Comparison of ENCODE assay signal across 9 cellular contexts in the genomic region with DNA sequence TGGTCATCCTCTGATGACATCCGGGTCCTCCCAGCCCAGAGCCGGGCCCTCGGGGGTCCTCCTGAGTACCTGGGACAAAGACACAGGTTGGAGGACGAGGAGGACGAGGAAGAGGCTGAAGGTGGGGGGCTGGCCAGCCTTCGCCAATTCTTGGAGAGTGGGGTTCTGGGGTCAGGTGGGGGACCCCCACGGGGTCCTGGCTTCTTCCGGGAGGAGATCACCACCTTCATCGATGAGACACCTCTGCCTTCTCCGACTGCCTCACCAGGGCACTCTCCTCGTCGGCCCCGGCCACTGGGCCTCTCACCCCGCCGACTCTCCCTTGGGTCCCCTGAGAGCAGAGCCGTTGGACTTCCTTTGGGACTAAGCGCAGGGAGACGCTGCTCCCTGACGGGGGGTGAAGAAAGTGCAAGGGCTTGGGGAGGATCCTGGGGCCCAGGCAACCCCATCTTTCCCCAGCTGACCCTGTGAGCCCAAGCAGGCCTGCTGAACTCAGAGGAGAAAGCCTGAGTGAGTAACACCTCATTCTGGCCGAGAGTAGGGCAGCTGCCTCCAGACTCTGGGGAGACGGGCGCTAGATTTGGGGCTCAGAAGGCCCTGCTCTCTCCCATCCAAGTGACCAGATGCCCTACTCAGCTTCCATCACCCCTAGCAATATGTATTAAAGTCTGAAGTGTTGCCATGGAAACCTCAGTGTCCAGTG. TPM values are rescaled to one million over a fixed set of nuclear protein-coding genes. Genes with fewer than 3 reads are reported as not detected.
DNase-seq lines count a peak whose midpoint lies in the region; ATAC-seq, FAIRE-seq and TF ChIP-seq lines count a peak whose summit lies in the region.
"Had no signal": no experiment of that assay in that cellular context is flagged by ENCODE, and none has a peak within 500 bp of the region (broad histone marks: within the 10 kb centered on the region; RNA-seq: fewer than 3 reads in every experiment).

No MANE protein-coding gene starts in this region.

- H3K4me1 ChIP-seq in IMR-90 (ENCODE audit: control insufficient read depth, insufficient read depth, low read length) (peaks cover 20% of the 10 kb centered on the region), H1 (replicated peaks in 1 of 4; ENCODE audit: control insufficient read depth in 3 of 4, insufficient read depth in 4 of 4, low read length in 3 of 4) (peaks cover 4 to 37% (median 25%) of the 10 kb centered on the region in 4 experiments), osteoblast (ENCODE audit: insufficient read depth, low read length) (peaks cover 24% of the 10 kb centered on the region)

- H3K27ac ChIP-seq in CD4-positive, alpha-beta T cell (ENCODE audit: low read depth, low read length), result no peak overlapping the region
- H3K27ac ChIP-seq in IMR-90 (ENCODE audit: insufficient read depth, low read length), result peak overlapping the region; percentile 63
- H3K27ac ChIP-seq in H1 (ENCODE audit: low read depth, low read length), result no peak overlapping the region
- peak overlapping the region; percentile 8 for H3K27ac ChIP-seq in osteoblast (ENCODE audit: low read depth, low read length)
- H3K27ac ChIP-seq: SJCRH30 had no signal

- H3K4ac ChIP-seq in IMR-90 (ENCODE audit: low read depth, low read length) (peak overlapping the region; percentile 97), H1 (replicated peaks; ENCODE audit: insufficient read length, low read depth, low read length) (peak overlapping the region; percentile 61)

- peaks cover 17% of the 10 kb centered on the region for H3K4me1 Mint-ChIP-seq in CD4-positive, alpha-beta T cell (ENCODE audit: low read depth)

- peaks cover 16% of the 10 kb centered on the region for H3K36me3 ChIP-seq in IMR-90 (ENCODE audit: control insufficient read depth, insufficient read depth, low read length)
- peaks cover 4 to 14% (median 13%) of the 10 kb centered on the region in 4 experiments; a peak in 5 of 8 replicates for H3K36me3 ChIP-seq in H1 (ENCODE audit: control insufficient read depth in 2 of 4, insufficient read depth in 4 of 4, low read length in 3 of 4)
- peaks cover 14% of the 10 kb centered on the region for H3K36me3 ChIP-seq in osteoblast (ENCODE audit: insufficient read depth, low read length)

- peaks cover 6% of the 10 kb centered on the region for H3K9me1 ChIP-seq in IMR-90 (ENCODE audit: insufficient read depth, low read length)

- H3K9ac ChIP-seq in IMR-90 (ENCODE audit: low read depth, low read length), result peak overlapping the region; percentile 55
- H3K9ac ChIP-seq in H1 (replicated peaks in 1 of 4; ENCODE audit: extremely low read depth in 1 of 4, low read depth in 3 of 4, low read length in 3 of 4), result no peak overlapping the region

- H4K8ac ChIP-seq in IMR-90 (ENCODE audit: low read depth in 2 of 2, low read length in 2 of 2) (peak overlapping the region; percentile 3 to 89; a peak in 3 of 4 replicates), H1 (ENCODE audit: extremely low read depth, insufficient read depth, low read length) (peak overlapping the region; percentile 63; the same call in 1 of the 2 replicates)

- BruUV-seq in IMR-90 (replicated peaks; lab: Mats Ljungman, UMichigan), result no TSS peak

- H2BK120ac ChIP-seq in IMR-90 (ENCODE audit: low read depth, low read length) (peak overlapping the region; percentile 85; the same call in 1 of the 2 replicates), H1 (replicated peaks; ENCODE audit: low read depth, low read length) (no peak overlapping the region)

- no peak overlapping the region for H4K5ac ChIP-seq in IMR-90 (ENCODE audit: low read depth, low read length)
- H4K5ac ChIP-seq in H1 (ENCODE audit: insufficient read length, low read depth, low read length), result peak overlapping the region; percentile 4

- H3K18ac ChIP-seq in IMR-90 (ENCODE audit: low read depth, low read length) (no peak overlapping the region), H1 (ENCODE audit: extremely low read depth, low read length) (peak overlapping the region; percentile 76; the same call in 1 of the 2 replicates)

- peaks cover 11 to 61% of the 10 kb centered on the region in 2 experiments; a peak in 3 of 4 replicates for H3K79me1 ChIP-seq in IMR-90 (ENCODE audit: low read depth in 1 of 2, low read length in 2 of 2)
- H3K79me1 ChIP-seq in H1 (ENCODE audit: low read depth, low read length), result peaks cover 4% of the 10 kb centered on the region

- H3K27ac Mint-ChIP-seq in CD4-positive, alpha-beta T cell, result peak overlapping the region; percentile 61

- no peaks in the 10 kb centered on the region for H3K9me3 Mint-ChIP-seq in CD4-positive, alpha-beta T cell

- H3K9me3 ChIP-seq in CD4-positive, alpha-beta T cell (ENCODE audit: control insufficient read depth, low read length), result no peaks in the 10 kb centered on the region
- H3K9me3 ChIP-seq in IMR-90 (ENCODE audit: control insufficient read depth, insufficient read depth, low read length) (no peaks in the 10 kb centered on the region), H1 (ENCODE audit: insufficient read depth in 2 of 2, low read depth in 1 of 2, low read length in 1 of 2) (no peaks in the 10 kb centered on the region), osteoblast (ENCODE audit: low read depth, low read length) (no peaks in the 10 kb centered on the region)
- H3K9me3 ChIP-seq: SJCRH30 had no signal

- peaks cover 9% of the 10 kb centered on the region; the same call in 1 of the 2 replicates for H4K20me1 ChIP-seq in IMR-90 (ENCODE audit: insufficient read depth, low read length)
- peaks cover 0 to 7% of the 10 kb centered on the region in 2 experiments for H4K20me1 ChIP-seq in H1 (replicated peaks in 1 of 2; ENCODE audit: control insufficient read depth in 1 of 2, insufficient read depth in 2 of 2, low read length in 2 of 2)
- H4K20me1 ChIP-seq in osteoblast (ENCODE audit: insufficient read depth, low read length), result peaks cover 5% of the 10 kb centered on the region

- TF ChIP-seq POLR2A in IMR-90 (IDR thresholded peaks at IDR 0.05; ENCODE audit: low read depth, low read length) (no peak), H1 (IDR thresholded peaks at IDR 0.05; ENCODE audit: control extremely low read depth in 1 of 2, low read depth in 2 of 2, low read length in 2 of 2) (no peak), H54 (IDR thresholded peaks at IDR 0.05; ENCODE audit: low read depth, low read length) (no peak)

- FAIRE-seq in H1 (lab: Jason Lieb, UNC), result no peak
- FAIRE-seq in H54 (lab: Jason Lieb, UNC), result no peak

- WGBS in IMR-90 (ENCODE audit: extremely low coverage in 2 of 2, insufficient read length in 1 of 2), 2 experiments, result 60% methylated on average over 1 of the region's 22 CpGs; no CpG with 5 or more reads in 1 of the 2 experiments
- WGBS in H1 (ENCODE audit: extremely low coverage in 1 of 2, insufficient coverage in 1 of 2, insufficient read length in 1 of 2, insufficient replicate concordance in 2 of 2, low coverage in 1 of 2, low lambda C conversion rate in 2 of 2, missing lambda C conversion rate in 1 of 2), 2 experiments, result 83% methylated on average over 22 of the region's 22 CpGs; no CpG with 5 or more reads in 1 of the 2 experiments

- in situ Hi-C loops in IMR-90 (cut with MboI; ENCODE audit: low sequenced_read_pairs), result loop anchor here (5.0 to 10.0 kb wide), 2 partner anchors 75 to 212 kb away; partner anchors contain the start of gene MLF2

- no peak for ATAC-seq in CD4-positive, alpha-beta T cell (ENCODE audit: poor library complexity)
- no peak for ATAC-seq in IMR-90 (ENCODE audit: low read depth)
- no peak for ATAC-seq in HG03469 (IDR thresholded peaks at IDR 0.05; ENCODE audit: unreplicated experiment)

- H2AK5ac ChIP-seq in IMR-90 (ENCODE audit: low read depth, low read length) (peak overlapping the region; percentile 97), H1 (ENCODE audit: low read depth, low read length) (peak overlapping the region; percentile 1; the same call in 1 of the 2 replicates)

- no peak for TF ChIP-seq CTCF in CD4-positive, alpha-beta T cell (IDR thresholded peaks at IDR 0.05)
- TF ChIP-seq CTCF in IMR-90 (conservative IDR thresholded peaks at IDR 0.05; ENCODE audit: low read depth, low read length) (no peak), H1 (IDR thresholded peaks at IDR 0.05; ENCODE audit: control extremely low read depth in 1 of 3, insufficient read depth in 1 of 3, low read depth in 1 of 3, low read length in 3 of 3) (no peak), osteoblast (IDR thresholded peaks at IDR 0.05; ENCODE audit: extremely low read depth, low read depth, low read length) (no peak)

- H3K79me2 ChIP-seq in H1 (ENCODE audit: control insufficient read depth in 1 of 2, insufficient read depth in 2 of 2, low read length in 2 of 2) (peaks cover 0 to 9% of the 10 kb centered on the region in 2 experiments; a peak in 1 of 4 replicates), osteoblast (ENCODE audit: insufficient read depth, low read length) (peaks cover 39% of the 10 kb centered on the region)

- H3K27me3 ChIP-seq in CD4-positive, alpha-beta T cell (ENCODE audit: control insufficient read depth, insufficient read depth, low read length), result peaks cover 19% of the 10 kb centered on the region
- peaks cover 2% of the 10 kb centered on the region; the same call in 1 of the 2 replicates for H3K27me3 ChIP-seq in IMR-90 (ENCODE audit: control insufficient read depth, insufficient read depth, low read length)
- peaks cover 0 to 11% (median 8%) of the 10 kb centered on the region in 4 experiments; a peak in 5 of 7 replicates for H3K27me3 ChIP-seq in H1 (replicated peaks in 1 of 4; ENCODE audit: control insufficient read depth in 3 of 4, extremely low read depth in 1 of 4, insufficient read depth in 3 of 4, low read length in 3 of 4)
- peaks cover 9% of the 10 kb centered on the region for H3K27me3 ChIP-seq in osteoblast (ENCODE audit: insufficient read depth, low read length)
- H3K27me3 ChIP-seq: SJCRH30 had no signal

- H3K4me3 ChIP-seq in IMR-90 (ENCODE audit: insufficient read depth, low read depth, low read length) (no peak overlapping the region), H1 (ENCODE audit: extremely low read depth in 1 of 4, insufficient read depth in 2 of 4, low read depth in 3 of 4, low read length in 4 of 4) (peak overlapping the region in 2 of 4 experiments; percentile 40 to 55; a peak in 4 of 8 replicates), osteoblast (ENCODE audit: insufficient read depth, low read length) (peak overlapping the region; percentile 16)
- H3K4me3 ChIP-seq: SJCRH30 had no signal

- H2BK5ac ChIP-seq in IMR-90 (ENCODE audit: low read depth, low read length, poor library complexity, severe bottlenecking) (peak overlapping the region; percentile 71), H1 (ENCODE audit: low read depth, low read length) (peak overlapping the region; percentile 60; the same call in 1 of the 2 replicates)

- 0 out of 2 replicates have a peak overlapping the region, but pooled peaks have one; percentile 2 for H2BK12ac ChIP-seq in H1 (ENCODE audit: low read depth, low read length)

- H2AFZ ChIP-seq in IMR-90 (replicated peaks; ENCODE audit: low read length, poor library complexity) (peak overlapping the region; percentile 89), H1 (ENCODE audit: low read length) (no peak overlapping the region), osteoblast (ENCODE audit: low read length) (peak overlapping the region; percentile 4)

- TF ChIP-seq RAD21 in IMR-90 (IDR thresholded peaks at IDR 0.05; ENCODE audit: low read length) (no peak), H1 (IDR thresholded peaks at IDR 0.05 in 1 of 2, conservative IDR thresholded peaks at IDR 0.05 in 1 of 2; ENCODE audit: low read depth in 2 of 2, low read length in 2 of 2) (0 out of 4 replicates have a peak, but pooled peaks of 1 of the 2 experiments have one; percentile 15)

- H3K23ac ChIP-seq in IMR-90 (ENCODE audit: low read depth, low read length), result peak overlapping the region; percentile 83; the same call in 1 of the 2 replicates
- no peak overlapping the region for H3K23ac ChIP-seq in H1 (ENCODE audit: insufficient read length)

- peak overlapping the region; percentile 93 for H2AK9ac ChIP-seq in IMR-90 (replicated peaks; ENCODE audit: low read depth, low read length, poor library complexity)

- H3K56ac ChIP-seq in IMR-90 (ENCODE audit: extremely low read depth, insufficient read depth, low read length), result no peak overlapping the region
- no peak overlapping the region for H3K56ac ChIP-seq in H1 (replicated peaks; ENCODE audit: insufficient read length, low read depth, low read length)

- H3K14ac ChIP-seq in IMR-90 (replicated peaks; ENCODE audit: low read depth, low read length) (peak overlapping the region; percentile 98), H1 (ENCODE audit: insufficient read length) (no peak overlapping the region)

- peak overlapping the region; percentile 89 for H3K4me3 Mint-ChIP-seq in CD4-positive, alpha-beta T cell

- dilution Hi-C loops in IMR-90 (cut with HindIII; ENCODE audit: low sequenced_read_pairs, unreplicated experiment), result no loop called here

- CTCF ChIA-PET in CD4-positive, alpha-beta T cell (lab: Charles Lee), result interaction anchor here (2.7 kb wide), 1 partner anchor 60 kb away, joined by 6 read pairs; no protein-coding TSS in a partner anchor
- CTCF ChIA-PET in IMR-90 (lab: Yijun Ruan, JAX) (no interaction called here), H1 (lab: Charles Lee; ENCODE audit: partially characterized antibody) (interaction anchor here (0.5 to 23.7 kb wide), 20 partner anchors 8 to 464 kb away, joined by 3 to 532 read pairs (median 4); partner anchors contain the start of genes CD4, CDCA3, COPS7A and GNB3)

- no peak overlapping the region for H2BK20ac ChIP-seq in IMR-90 (ENCODE audit: low read depth, low read length)
- no peak overlapping the region; the same call in 1 of the 2 replicates for H2BK20ac ChIP-seq in H1 (ENCODE audit: low read length)

- H4K91ac ChIP-seq in IMR-90 (ENCODE audit: insufficient read depth, low read depth, low read length) (peak overlapping the region; percentile 88), H1 (replicated peaks; ENCODE audit: insufficient read length, low read length) (peak overlapping the region; percentile 69)

- intact Hi-C loops in CD4-positive, alpha-beta T cell (cut with DNase I, micrococcal nuclease), result loop anchor here in 1 of 2 experiments (5.0 kb wide), 2 partner anchors 40 to 265 kb away; partner anchors contain the start of gene CD4
- intact Hi-C loops in IMR-90 (cut with micrococcal nuclease), result loop anchor here (5.0 kb wide), 1 partner anchor 140 kb away; the partner anchor contains the start of gene ZNF384

- H2BK15ac ChIP-seq in IMR-90 (ENCODE audit: low read depth, low read length), result no peak overlapping the region
- no peak overlapping the region for H2BK15ac ChIP-seq in H1 (ENCODE audit: low read length)

- POLR2A ChIA-PET in CD4-positive, alpha-beta T cell (lab: Charles Lee), result interaction anchor here (2.8 to 8.0 kb wide), 2 partner anchors 25 to 73 kb away, joined by 28 to 57 read pairs; partner anchors contain the start of genes CDCA3, MLF2 and USP5
- POLR2A ChIA-PET in IMR-90 (lab: Charles Lee; ENCODE audit: unreplicated experiment), result no interaction called here
- POLR2A ChIA-PET in H1 (lab: Charles Lee; ENCODE audit: partially characterized antibody), result interaction anchor here (0.8 to 27.1 kb wide), 12 partner anchors 8 to 212 kb away, joined by 3 to 388 read pairs (median 6); partner anchors contain the start of genes CDCA3, GNB3, MLF2 and PTMS

- H3K36me3 Mint-ChIP-seq in CD4-positive, alpha-beta T cell (ENCODE audit: low read depth), result no peaks in the 10 kb centered on the region

- peaks cover 22% of the 10 kb centered on the region for H3K23me2 ChIP-seq in H1 (ENCODE audit: low read depth, low read length)

- H3K27me3 Mint-ChIP-seq in CD4-positive, alpha-beta T cell, result peaks cover 30% of the 10 kb centered on the region

- no peak for DNase-seq in CD4-positive, alpha-beta T cell
- DNase-seq in IMR-90, result no peak
- no peak for DNase-seq in H1 (ENCODE audit: low read depth in 1 of 2, low spot score in 2 of 2)
- peak; percentile 91 for DNase-seq in osteoblast (ENCODE audit: insufficient read length, low spot score, missing footprints)
- no peak for DNase-seq in stimulated activated CD4-positive, alpha-beta T cell treated with anti-CD3 and anti-CD28 coated beads, Interleukin-15, amount 100 ng/mL, for 24 hours
- DNase-seq in H54 (ENCODE audit: insufficient read length, low spot score), result no peak
- no peak for DNase-seq in Kasumi-1 (lab: John Stamatoyannopoulos, UW)

- peak overlapping the region; percentile 24; the same call in 1 of the 2 replicates for H3K4me2 ChIP-seq in IMR-90 (ENCODE audit: low read depth, low read length)
- H3K4me2 ChIP-seq in H1 (ENCODE audit: insufficient read depth in 1 of 2, low read depth in 2 of 2, low read length in 2 of 2), result peak overlapping the region; percentile 66 to 77
- peak overlapping the region; percentile 65 for H3K4me2 ChIP-seq in osteoblast (ENCODE audit: insufficient read depth, low read length)

- TF ChIP-seq EP300 in H1 (IDR thresholded peaks at IDR 0.05; ENCODE audit: borderline replicate concordance in 1 of 2, low read depth in 2 of 2, low read length in 2 of 2), result no peak

RNA-seq across cellular contexts. Expression of gene P3H3, which starts 1.3 kb away (rescaled TPM):
- 1 to 10 TPM; 2.5 to 4.1 TPM for total RNA-seq in CD4-positive, alpha-beta T cell
- 25.8 and 27.8 TPM in 2 replicates for total RNA-seq in IMR-90 (2012; rRNA removed)
- polyA plus RNA-seq in IMR-90 (2012; rRNA removed), result 83.9 and 90.5 TPM in 2 replicates
- polyA plus RNA-seq in IMR-90 (2012; cell fraction: cytosol; rRNA removed), result 129 and 303 TPM in 2 replicates
- 113 and 257 TPM in 2 replicates for polyA plus RNA-seq in IMR-90 (2012; cell fraction: nucleus; rRNA removed; ENCODE audit: low replicate concordance)
- total RNA-seq in H1 (2021; fragmentation: NEBNext Ultra II Directional; extraction: Animal tissue kit (Norgen Biotek cat#: 25700)), result 42.4 and 43.5 TPM in 2 replicates
- 22.9 and 40.9 TPM in 2 replicates for polyA plus RNA-seq in H1 (2011; rRNA removed)
- polyA plus RNA-seq in H1 (2011; cell fraction: cytosol; rRNA removed), result 34.9 TPM
- 89.3 TPM for polyA plus RNA-seq in H1 (2011; cell fraction: nucleus; rRNA removed)
- 28.7 to 51.3 TPM (median 45.4 TPM) in 4 replicates for polyA plus RNA-seq in H1 (2012, experiment 1 of 2)
- 27.7 TPM for polyA plus RNA-seq in H1 (2012, experiment 2 of 2)
- 33.4 TPM for polyA plus RNA-seq in H1 (2013, experiment 1 of 2)
- 30.6 TPM for polyA plus RNA-seq in H1 (2013, experiment 2 of 2)
- polyA minus RNA-seq in H1 (2011; rRNA and poly(A)+ RNA removed), result 14.7 and 16.0 TPM in 2 replicates
- polyA minus RNA-seq in H1 (2011; cell fraction: cytosol; rRNA and poly(A)+ RNA removed), result 21.8 TPM
- polyA minus RNA-seq in H1 (2011; cell fraction: nucleus; rRNA and poly(A)+ RNA removed), result 35.7 TPM
- total RNA-seq in osteoblast, result 108 and 130 TPM in 2 replicates

RNA-seq across cellular contexts. Expression of gene GPR162, which starts 5.3 kb away (rescaled TPM):
- not detected for total RNA-seq in CD4-positive, alpha-beta T cell
- total RNA-seq in IMR-90 (2012; rRNA removed), result 1.7 and 2.9 TPM in 2 replicates
- 6.0 and 7.8 TPM in 2 replicates for polyA plus RNA-seq in IMR-90 (2012; rRNA removed)
- 3.7 and 7.0 TPM in 2 replicates for polyA plus RNA-seq in IMR-90 (2012; cell fraction: cytosol; rRNA removed)
- 19.9 and 32.8 TPM in 2 replicates for polyA plus RNA-seq in IMR-90 (2012; cell fraction: nucleus; rRNA removed; ENCODE audit: low replicate concordance)
- 8.6 and 8.8 TPM in 2 replicates for total RNA-seq in H1 (2021; fragmentation: NEBNext Ultra II Directional; extraction: Animal tissue kit (Norgen Biotek cat#: 25700))
- polyA plus RNA-seq in H1 (2011; rRNA removed), result 7.3 and 9.5 TPM in 2 replicates
- 7.9 TPM for polyA plus RNA-seq in H1 (2011; cell fraction: cytosol; rRNA removed)
- 22.3 TPM for polyA plus RNA-seq in H1 (2011; cell fraction: nucleus; rRNA removed)
- polyA plus RNA-seq in H1 (2012, experiment 1 of 2), result 7.5 to 9.0 TPM (median 8.8 TPM) in 4 replicates
- polyA plus RNA-seq in H1 (2012, experiment 2 of 2), result 7.7 TPM
- polyA plus RNA-seq in H1 (2013, experiment 1 of 2), result 5.7 TPM
- polyA plus RNA-seq in H1 (2013, experiment 2 of 2), result 6.8 TPM
- 4.2 and 4.3 TPM in 2 replicates for polyA minus RNA-seq in H1 (2011; rRNA and poly(A)+ RNA removed)
- 8.6 TPM for polyA minus RNA-seq in H1 (2011; cell fraction: cytosol; rRNA and poly(A)+ RNA removed)
- 6.1 TPM for polyA minus RNA-seq in H1 (2011; cell fraction: nucleus; rRNA and poly(A)+ RNA removed)
- 1.4 and 5.0 TPM in 2 replicates for total RNA-seq in osteoblast

RNA-seq across cellular contexts. Expression of gene GNB3, which starts 13.8 kb away (rescaled TPM):
- under 1 TPM; 0.75 to 0.85 TPM for total RNA-seq in CD4-positive, alpha-beta T cell
- total RNA-seq in IMR-90 (2012; rRNA removed) (0.56 and 0.72 TPM in 2 replicates), osteoblast (1.4 and 2.7 TPM in 2 replicates)
- polyA plus RNA-seq in IMR-90 (2012; rRNA removed) (20.5 and 20.7 TPM in 2 replicates), H1 (2011; rRNA removed) (9.9 and 13.9 TPM in 2 replicates)
- 6.0 and 6.9 TPM in 2 replicates for polyA plus RNA-seq in IMR-90 (2012; cell fraction: cytosol; rRNA removed)
- 166 and 303 TPM in 2 replicates for polyA plus RNA-seq in IMR-90 (2012; cell fraction: nucleus; rRNA removed; ENCODE audit: low replicate concordance)
- 9.0 and 9.9 TPM in 2 replicates for total RNA-seq in H1 (2021; fragmentation: NEBNext Ultra II Directional; extraction: Animal tissue kit (Norgen Biotek cat#: 25700))
- 12.7 TPM for polyA plus RNA-seq in H1 (2011; cell fraction: cytosol; rRNA removed)
- polyA plus RNA-seq in H1 (2011; cell fraction: nucleus; rRNA removed), result 82.1 TPM
- 10.9 to 15.6 TPM (median 13.3 TPM) in 4 replicates for polyA plus RNA-seq in H1 (2012, experiment 1 of 2)
- polyA plus RNA-seq in H1 (2012, experiment 2 of 2), result 7.5 TPM
- 5.5 TPM for polyA plus RNA-seq in H1 (2013, experiment 1 of 2)
- 4.9 TPM for polyA plus RNA-seq in H1 (2013, experiment 2 of 2)
- polyA minus RNA-seq in H1 (2011; rRNA and poly(A)+ RNA removed), result 5.6 and 5.7 TPM in 2 replicates
- 6.0 TPM for polyA minus RNA-seq in H1 (2011; cell fraction: cytosol; rRNA and poly(A)+ RNA removed)
- polyA minus RNA-seq in H1 (2011; cell fraction: nucleus; rRNA and poly(A)+ RNA removed), result 17.2 TPM

RNA-seq across cellular contexts. Expression of gene CDCA3, which starts 24.2 kb away (rescaled TPM):
- under 1 TPM; 0.80 to 0.89 TPM for total RNA-seq in CD4-positive, alpha-beta T cell
- 23.5 and 30.3 TPM in 2 replicates for total RNA-seq in IMR-90 (2012; rRNA removed)
- polyA plus RNA-seq in IMR-90 (2012; rRNA removed), result 61.0 and 67.5 TPM in 2 replicates
- polyA plus RNA-seq in IMR-90 (2012; cell fraction: cytosol; rRNA removed), result 15.5 and 31.8 TPM in 2 replicates
- polyA plus RNA-seq in IMR-90 (2012; cell fraction: nucleus; rRNA removed; ENCODE audit: low replicate concordance), result 41.3 and 52.2 TPM in 2 replicates
- 47.4 and 47.7 TPM in 2 replicates for total RNA-seq in H1 (2021; fragmentation: NEBNext Ultra II Directional; extraction: Animal tissue kit (Norgen Biotek cat#: 25700))
- polyA plus RNA-seq in H1 (2011; rRNA removed), result 71.2 and 77.0 TPM in 2 replicates
- polyA plus RNA-seq in H1 (2011; cell fraction: cytosol; rRNA removed), result 75.6 TPM
- 85.8 TPM for polyA plus RNA-seq in H1 (2011; cell fraction: nucleus; rRNA removed)
- 46.7 to 59.8 TPM (median 55.0 TPM) in 4 replicates for polyA plus RNA-seq in H1 (2012, experiment 1 of 2)
- polyA plus RNA-seq in H1 (2012, experiment 2 of 2), result 40.3 TPM
- 51.4 TPM for polyA plus RNA-seq in H1 (2013, experiment 1 of 2)
- 48.1 TPM for polyA plus RNA-seq in H1 (2013, experiment 2 of 2)
- polyA minus RNA-seq in H1 (2011; rRNA and poly(A)+ RNA removed), result 21.4 and 28.2 TPM in 2 replicates
- polyA minus RNA-seq in H1 (2011; cell fraction: cytosol; rRNA and poly(A)+ RNA removed), result 27.6 TPM
- 55.8 TPM for polyA minus RNA-seq in H1 (2011; cell fraction: nucleus; rRNA and poly(A)+ RNA removed)
- 4.0 and 5.0 TPM in 2 replicates for total RNA-seq in osteoblast

RNA-seq across cellular contexts. Expression of gene USP5, which starts 25.1 kb away (rescaled TPM):
- 10 to 100 TPM; 31.8 to 33.4 TPM for total RNA-seq in CD4-positive, alpha-beta T cell
- 119 and 125 TPM in 2 replicates for total RNA-seq in IMR-90 (2012; rRNA removed)
- 67.7 and 69.7 TPM in 2 replicates for polyA plus RNA-seq in IMR-90 (2012; rRNA removed)
- 55.4 and 73.2 TPM in 2 replicates for polyA plus RNA-seq in IMR-90 (2012; cell fraction: cytosol; rRNA removed)
- 85.6 and 170 TPM in 2 replicates for polyA plus RNA-seq in IMR-90 (2012; cell fraction: nucleus; rRNA removed; ENCODE audit: low replicate concordance)
- 148 and 159 TPM in 2 replicates for total RNA-seq in H1 (2021; fragmentation: NEBNext Ultra II Directional; extraction: Animal tissue kit (Norgen Biotek cat#: 25700))
- polyA plus RNA-seq in H1 (2011; rRNA removed), result 66.5 and 83.9 TPM in 2 replicates
- polyA plus RNA-seq in H1 (2011; cell fraction: cytosol; rRNA removed), result 90.3 TPM
- polyA plus RNA-seq in H1 (2011; cell fraction: nucleus; rRNA removed), result 161 TPM
- 75.8 to 102 TPM (median 96.4 TPM) in 4 replicates for polyA plus RNA-seq in H1 (2012, experiment 1 of 2)
- 103 TPM for polyA plus RNA-seq in H1 (2012, experiment 2 of 2)
- 86.0 TPM for polyA plus RNA-seq in H1 (2013, experiment 1 of 2)
- polyA plus RNA-seq in H1 (2013, experiment 2 of 2), result 70.7 TPM
- polyA minus RNA-seq in H1 (2011; rRNA and poly(A)+ RNA removed), result 132 and 136 TPM in 2 replicates
- polyA minus RNA-seq in H1 (2011; cell fraction: cytosol; rRNA and poly(A)+ RNA removed), result 57.0 TPM
- polyA minus RNA-seq in H1 (2011; cell fraction: nucleus; rRNA and poly(A)+ RNA removed), result 43.7 TPM
- total RNA-seq in osteoblast, result 65.7 and 77.1 TPM in 2 replicates

Comparison
In these comparisons a context has a peak if more than half of its experiments do, and no peak if none do; other contexts are left out.
1. H3K27ac ChIP-seq: peak in IMR-90 (single experiment) and osteoblast (single experiment); none in CD4-positive, alpha-beta T cell (single experiment) and H1 (single experiment).
2. Peak in every context shown above with its lines, with median percentiles within 50 percentile points of each other: H3K4me2 ChIP-seq.